ENCODE assay signal across 27 cellular contexts in genomic region chr6:107550241-107550840, GRCh38.
DNase-seq lines count a peak whose midpoint lies in the region; ATAC-seq and TF ChIP-seq lines count a peak whose summit lies in the region.
"Had no signal": no experiment of that assay in that cellular context is flagged by ENCODE, and none has a peak within 500 bp of the region (broad histone marks: within the 10 kb centered on the region; RNA-seq: fewer than 3 reads in every experiment).

No MANE protein-coding gene starts in this region.

- H2AFZ ChIP-seq in OCI-LY7 (ENCODE audit: low read length) = peak overlapping the region; percentile 44; the same call in 1 of the 2 replicates

- no TSS peak for BruUV-seq in OCI-LY7 (replicated peaks; lab: Mats Ljungman, UMichigan)

- peaks cover 2% of the 10 kb centered on the region for H3K36me3 Mint-ChIP-seq in mesothelial cell of epicardium
- H3K36me3 Mint-ChIP-seq: T-cell had no signal

- ATAC-seq in GM21825 (IDR thresholded peaks at IDR 0.05; ENCODE audit: unreplicated experiment) = no peak
- ATAC-seq: activated naive CD8-positive, alpha-beta T cell treated with anti-CD3 and anti-CD28 coated beads, Interleukin-2, amount 50 U/mL, for 24 hours; T-cell had no signal

- no peaks in the 10 kb centered on the region for H4K20me1 ChIP-seq in OCI-LY7 (ENCODE audit: insufficient read depth, low read length)

- peaks cover 35% of the 10 kb centered on the region for H3K4me1 ChIP-seq in OCI-LY7 (ENCODE audit: insufficient read depth, low read length, poor library complexity, severe bottlenecking)
- H3K4me1 ChIP-seq: prostate gland had no signal

- POLR2A ChIA-PET in OCI-LY7 (lab: Charles Lee) = interaction anchor here (1.5 to 1.9 kb wide), 3 partner anchors 11 to 91 kb away, joined by 5 to 8 read pairs (median 6); partner anchors contain the start of gene PDSS2

- no peak overlapping the region for H3K4me3 Mint-ChIP-seq in mesothelial cell of epicardium
- H3K4me3 Mint-ChIP-seq: activated CD4-positive, alpha-beta T cell treated with anti-CD3 and anti-CD28 coated beads, Interleukin-2, amount 10 ng/mL, durations not matched to agents 7 days and 5 days; activated naive CD8-positive, alpha-beta T cell treated with anti-CD3 and anti-CD28 coated beads, Interleukin-2, amount 50 U/mL, for 24 hours; dendritic cell treated with granulocyte-macrophage colony-stimulating factor and Interleukin-4, amounts not matched to agents 40 ng/mL and 50 ng/mL, for 4 days; nephron progenitor cell; T-cell had no signal

- intact Hi-C loops in OCI-LY7 (cut with micrococcal nuclease; ENCODE audit: unreplicated experiment) = loop anchor here (5.0 kb wide), 3 partner anchors 58 to 107 kb away; partner anchors contain the start of gene SOBP

- no peaks in the 10 kb centered on the region for H3K9me3 ChIP-seq in OCI-LY7 (ENCODE audit: low read length)
- H3K9me3 ChIP-seq: prostate gland had no signal

- H3K27ac ChIP-seq in OCI-LY7 (ENCODE audit: low read depth, low read length, poor library complexity, severe bottlenecking) (peak overlapping the region; percentile 91), temporal lobe (ENCODE audit: low read depth, low read length) (peak overlapping the region; percentile 69)
- H3K27ac ChIP-seq: 22Rv1, epithelial cell of prostate, prostate gland had no signal

- H3K27ac Mint-ChIP-seq in mesothelial cell of epicardium = no peak overlapping the region
- H3K27ac Mint-ChIP-seq: activated CD4-positive, alpha-beta T cell treated with anti-CD3 and anti-CD28 coated beads, Interleukin-2, amount 10 ng/mL, durations not matched to agents 7 days and 5 days; activated naive CD8-positive, alpha-beta T cell treated with anti-CD3 and anti-CD28 coated beads, Interleukin-2, amount 50 U/mL, for 24 hours; activated T-helper 2 cell treated with anti-CD3 and anti-CD28 coated beads, Interferon-gamma antibody, Interleukin-2, Interleukin-4, amounts not matched to agents 10 μg/mL and 5 μg/mL and 100 μg/mL, durations not matched to agents 14 hours and 24 hours and 36 hours; dendritic cell treated with granulocyte-macrophage colony-stimulating factor and Interleukin-4, amounts not matched to agents 40 ng/mL and 50 ng/mL, for 4 days; nephron progenitor cell; T-cell had no signal

- H3K9me3 Mint-ChIP-seq in mesothelial cell of epicardium = no peaks in the 10 kb centered on the region
- H3K9me3 Mint-ChIP-seq: activated CD4-positive, alpha-beta T cell treated with anti-CD3 and anti-CD28 coated beads, Interleukin-2, amount 10 ng/mL, durations not matched to agents 7 days and 5 days; activated naive CD8-positive, alpha-beta T cell treated with anti-CD3 and anti-CD28 coated beads, Interleukin-2, amount 50 U/mL, for 24 hours; activated T-helper 2 cell treated with anti-CD3 and anti-CD28 coated beads, Interferon-gamma antibody, Interleukin-2, Interleukin-4, amounts not matched to agents 10 μg/mL and 5 μg/mL and 100 μg/mL, durations not matched to agents 14 hours and 24 hours and 36 hours; dendritic cell treated with granulocyte-macrophage colony-stimulating factor and Interleukin-4, amounts not matched to agents 40 ng/mL and 50 ng/mL, for 4 days; nephron progenitor cell; T-cell had no signal

- peaks cover 54% of the 10 kb centered on the region for H3K36me3 ChIP-seq in OCI-LY7 (ENCODE audit: insufficient read depth, low read length)
- H3K36me3 ChIP-seq: prostate gland had no signal

- TF ChIP-seq CTCF in OCI-LY7 (conservative IDR thresholded peaks at IDR 0.05; ENCODE audit: low read length) = no peak
- TF ChIP-seq CTCF in mesothelial cell of epicardium (IDR thresholded peaks at IDR 0.05; ENCODE audit: unreplicated experiment) = no peak

- peak; percentile 25 to 64 (median 26) for DNase-seq in NCI-H1417 (lab: John Stamatoyannopoulos, UW)
- no peak for DNase-seq in NCI-H1417 treated with DMSO at 0.1 percent for 48 hours (lab: John Stamatoyannopoulos, UW)
- peak; percentile 87 for DNase-seq in OCI-LY7 (ENCODE audit: low spot score)
- DNase-seq in kidney tubule cell (ENCODE audit: low spot score) = peak; percentile 56
- no peak for DNase-seq in AG08396 (ENCODE audit: low spot score)
- no peak for DNase-seq in mesothelial cell of epicardium (ENCODE audit: low spot score in 2 of 2, unreplicated experiment in 2 of 2)
- DNase-seq: activated CD4-positive, alpha-beta T cell treated with anti-CD3 and anti-CD28 coated beads, Interleukin-2, amount 10 ng/mL, durations not matched to agents 7 days and 5 days; activated naive CD8-positive, alpha-beta T cell treated with anti-CD3 and anti-CD28 coated beads, Interleukin-2, amount 50 U/mL, for 24 hours; DMS 273 treated with DMSO at 0.1 percent for 48 hours; foreskin fibroblast; KG1; kidney; mammary epithelial cell; NCI-H1092 treated with DMSO at 0.1 percent for 48 hours; NCI-H2227 treated with DMSO at 0.1 percent for 48 hours; nephron progenitor cell; SHP77 treated with DMSO at 0.1 percent for 48 hours; small intestine; stimulated activated CD4-positive, alpha-beta T cell treated with anti-CD3 and anti-CD28 coated beads, Interleukin-2, amount 100 ng/mL, for 48 hours; T-cell had no signal

- CTCF ChIA-PET in OCI-LY7 (lab: Charles Lee; ENCODE audit: unreplicated experiment) = no interaction called here

- peaks cover 9% of the 10 kb centered on the region; the same call in 1 of the 2 replicates for H3K79me2 ChIP-seq in OCI-LY7 (ENCODE audit: insufficient read depth, low read depth, low read length)

- peak overlapping the region; percentile 83 for H3K4me2 ChIP-seq in OCI-LY7 (ENCODE audit: low read length)

- no peaks in the 10 kb centered on the region for H3K9me2 ChIP-seq in OCI-LY7 (ENCODE audit: insufficient read depth, low read length)

- H3K4me1 Mint-ChIP-seq in mesothelial cell of epicardium = no peaks in the 10 kb centered on the region
- H3K4me1 Mint-ChIP-seq: nephron progenitor cell, T-cell had no signal

- H3K27me3 Mint-ChIP-seq in mesothelial cell of epicardium (ENCODE audit: low read depth) = peaks cover 13% of the 10 kb centered on the region

- peak overlapping the region; percentile 49 for H3K4me3 ChIP-seq in OCI-LY7 (ENCODE audit: low read depth, low read length, poor library complexity, severe bottlenecking)
- H3K4me3 ChIP-seq: prostate gland had no signal

Comparison
In these comparisons a context has a peak if more than half of its experiments do, and no peak if none do; other contexts are left out.
1. DNase-seq: peak in NCI-H1417 (3 of 3), OCI-LY7 (single experiment) and kidney tubule cell (single experiment); none in NCI-H1417 treated with DMSO at 0.1 percent for 48 hours (single experiment), AG08396 (single experiment) and mesothelial cell of epicardium (0 of 2).